In genomic region chr5:64637144-64637543, GRCh38 we compare ENCODE assay signal across 1 cellular context.
TF ChIP-seq lines count a peak whose summit lies in the region.

No MANE protein-coding gene starts in this region.

TF ChIP-seq in GM12878, 131 proteins besides CTCF, POLR2A, EP300 and RAD21 (continued from another document):
- TF ChIP-seq, protein P1, sequence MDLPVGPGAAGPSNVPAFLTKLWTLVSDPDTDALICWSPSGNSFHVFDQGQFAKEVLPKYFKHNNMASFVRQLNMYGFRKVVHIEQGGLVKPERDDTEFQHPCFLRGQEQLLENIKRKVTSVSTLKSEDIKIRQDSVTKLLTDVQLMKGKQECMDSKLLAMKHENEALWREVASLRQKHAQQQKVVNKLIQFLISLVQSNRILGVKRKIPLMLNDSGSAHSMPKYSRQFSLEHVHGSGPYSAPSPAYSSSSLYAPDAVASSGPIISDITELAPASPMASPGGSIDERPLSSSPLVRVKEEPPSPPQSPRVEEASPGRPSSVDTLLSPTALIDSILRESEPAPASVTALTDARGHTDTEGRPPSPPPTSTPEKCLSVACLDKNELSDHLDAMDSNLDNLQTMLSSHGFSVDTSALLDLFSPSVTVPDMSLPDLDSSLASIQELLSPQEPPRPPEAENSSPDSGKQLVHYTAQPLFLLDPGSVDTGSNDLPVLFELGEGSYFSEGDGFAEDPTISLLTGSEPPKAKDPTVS (IDR thresholded peaks at IDR 0.05; ENCODE audit: low read depth, low read length) = no peak
- TF ChIP-seq CEBPB (IDR thresholded peaks at IDR 0.05; ENCODE audit: borderline replicate concordance in 1 of 2, low read depth in 2 of 2, low read length in 2 of 2) (no peak), YY1 (IDR thresholded peaks at IDR 0.05; ENCODE audit: low read depth, low read length) (no peak), SIN3A (IDR thresholded peaks at IDR 0.05; ENCODE audit: low read depth, low read length) (no peak), RAD51 (IDR thresholded peaks at IDR 0.05) (no peak), SRF (IDR thresholded peaks at IDR 0.05; ENCODE audit: low read depth in 2 of 2, low read length in 2 of 2) (no peak), TCF3 (IDR thresholded peaks at IDR 0.05; ENCODE audit: borderline replicate concordance, insufficient read depth, low read depth, low read length) (no peak), POLR2AphosphoS5 (IDR thresholded peaks at IDR 0.05; ENCODE audit: low read length) (no peak), BHLHE40 (IDR thresholded peaks at IDR 0.05; ENCODE audit: borderline replicate concordance in 1 of 2, low read depth in 2 of 2, low read length in 1 of 2) (no peak), YBX1 (IDR thresholded peaks at IDR 0.05) (no peak), SREBF1 (IDR thresholded peaks at IDR 0.05; ENCODE audit: low read length) (no peak), ZNF24 (IDR thresholded peaks at IDR 0.05) (no peak)
- TF ChIP-seq, protein P2, sequence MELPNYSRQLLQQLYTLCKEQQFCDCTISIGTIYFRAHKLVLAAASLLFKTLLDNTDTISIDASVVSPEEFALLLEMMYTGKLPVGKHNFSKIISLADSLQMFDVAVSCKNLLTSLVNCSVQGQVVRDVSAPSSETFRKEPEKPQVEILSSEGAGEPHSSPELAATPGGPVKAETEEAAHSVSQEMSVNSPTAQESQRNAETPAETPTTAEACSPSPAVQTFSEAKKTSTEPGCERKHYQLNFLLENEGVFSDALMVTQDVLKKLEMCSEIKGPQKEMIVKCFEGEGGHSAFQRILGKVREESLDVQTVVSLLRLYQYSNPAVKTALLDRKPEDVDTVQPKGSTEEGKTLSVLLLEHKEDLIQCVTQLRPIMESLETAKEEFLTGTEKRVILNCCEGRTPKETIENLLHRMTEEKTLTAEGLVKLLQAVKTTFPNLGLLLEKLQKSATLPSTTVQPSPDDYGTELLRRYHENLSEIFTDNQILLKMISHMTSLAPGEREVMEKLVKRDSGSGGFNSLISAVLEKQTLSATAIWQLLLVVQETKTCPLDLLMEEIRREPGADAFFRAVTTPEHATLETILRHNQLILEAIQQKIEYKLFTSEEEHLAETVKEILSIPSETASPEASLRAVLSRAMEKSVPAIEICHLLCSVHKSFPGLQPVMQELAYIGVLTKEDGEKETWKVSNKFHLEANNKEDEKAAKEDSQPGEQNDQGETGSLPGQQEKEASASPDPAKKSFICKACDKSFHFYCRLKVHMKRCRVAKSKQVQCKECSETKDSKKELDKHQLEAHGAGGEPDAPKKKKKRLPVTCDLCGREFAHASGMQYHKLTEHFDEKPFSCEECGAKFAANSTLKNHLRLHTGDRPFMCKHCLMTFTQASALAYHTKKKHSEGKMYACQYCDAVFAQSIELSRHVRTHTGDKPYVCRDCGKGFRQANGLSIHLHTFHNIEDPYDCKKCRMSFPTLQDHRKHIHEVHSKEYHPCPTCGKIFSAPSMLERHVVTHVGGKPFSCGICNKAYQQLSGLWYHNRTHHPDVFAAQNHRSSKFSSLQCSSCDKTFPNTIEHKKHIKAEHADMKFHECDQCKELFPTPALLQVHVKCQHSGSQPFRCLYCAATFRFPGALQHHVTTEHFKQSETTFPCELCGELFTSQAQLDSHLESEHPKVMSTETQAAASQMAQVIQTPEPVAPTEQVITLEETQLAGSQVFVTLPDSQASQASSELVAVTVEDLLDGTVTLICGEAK (IDR thresholded peaks at IDR 0.05; ENCODE audit: borderline replicate concordance) = no peak
- TF ChIP-seq, protein P3, sequence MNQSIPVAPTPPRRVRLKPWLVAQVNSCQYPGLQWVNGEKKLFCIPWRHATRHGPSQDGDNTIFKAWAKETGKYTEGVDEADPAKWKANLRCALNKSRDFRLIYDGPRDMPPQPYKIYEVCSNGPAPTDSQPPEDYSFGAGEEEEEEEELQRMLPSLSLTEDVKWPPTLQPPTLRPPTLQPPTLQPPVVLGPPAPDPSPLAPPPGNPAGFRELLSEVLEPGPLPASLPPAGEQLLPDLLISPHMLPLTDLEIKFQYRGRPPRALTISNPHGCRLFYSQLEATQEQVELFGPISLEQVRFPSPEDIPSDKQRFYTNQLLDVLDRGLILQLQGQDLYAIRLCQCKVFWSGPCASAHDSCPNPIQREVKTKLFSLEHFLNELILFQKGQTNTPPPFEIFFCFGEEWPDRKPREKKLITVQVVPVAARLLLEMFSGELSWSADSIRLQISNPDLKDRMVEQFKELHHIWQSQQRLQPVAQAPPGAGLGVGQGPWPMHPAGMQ (IDR thresholded peaks at IDR 0.05; ENCODE audit: borderline replicate concordance) = no peak
